Comparison of ENCODE assay signal across 17 cellular contexts in the genomic region with DNA sequence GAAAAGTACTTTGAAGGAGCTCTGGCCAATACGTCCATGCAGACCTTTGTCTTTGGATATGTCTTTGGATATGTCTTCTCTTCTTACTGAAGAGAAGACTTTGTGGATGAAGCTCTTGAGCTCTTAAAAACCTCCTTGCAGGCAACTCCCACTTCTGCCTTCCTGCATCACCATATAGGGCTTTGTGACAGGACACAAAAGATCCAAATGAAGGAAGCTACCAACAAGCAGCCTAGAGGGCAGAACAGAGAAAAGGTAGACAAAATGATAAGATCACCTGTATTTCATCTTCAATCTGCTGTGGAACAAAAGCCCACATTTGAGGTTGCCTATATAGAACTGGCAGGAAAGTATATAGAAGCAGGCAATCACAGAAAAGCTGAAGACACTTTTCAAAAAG. TPM values are rescaled to one million over a fixed set of nuclear protein-coding genes. Genes with fewer than 3 reads are reported as not detected.
A peak's percentile ranks its signal among the peaks of the same experiment; 100 is the strongest.
DNase-seq lines count a peak whose midpoint lies in the region; ATAC-seq and TF ChIP-seq lines count a peak whose summit lies in the region.
"Had no signal": no experiment of that assay in that cellular context is flagged by ENCODE, and none has a peak within 500 bp of the region (broad histone marks: within the 10 kb centered on the region; RNA-seq: fewer than 3 reads in every experiment).

No MANE protein-coding gene starts in this region.

- TF ChIP-seq CTCF in CD4-positive, alpha-beta T cell (IDR thresholded peaks at IDR 0.05), result no peak
- no peak for TF ChIP-seq CTCF in MM.1S (IDR thresholded peaks at IDR 0.05; ENCODE audit: low read length)

- peak; percentile 50 for DNase-seq in activated CD4-positive, alpha-beta T cell treated with anti-CD3 and anti-CD28 coated beads, Interleukin-2, amount 10 ng/mL, durations not matched to agents 24 days and 14 days
- no peak for DNase-seq in activated CD4-positive, alpha-beta T cell treated with anti-CD3 and anti-CD28 coated beads, Interleukin-2, amount 10 ng/mL, durations not matched to agents 7 days and 5 days
- no peak for DNase-seq in CD4-positive, alpha-beta T cell
- DNase-seq in MM.1S (no peak), A172 (ENCODE audit: low spot score) (no peak)
- DNase-seq: ACHN; BE2C; C1 segment of cervical spinal cord; Caco-2; Calu3; CD8-positive, alpha-beta T cell; DMS79 treated with DMSO at 0.1 percent for 48 hours; GF-D8 had no signal

- H3K4me2 ChIP-seq in MM.1S (ENCODE audit: low read depth, low read length), result no peak overlapping the region
- H3K4me2 ChIP-seq: BLaER1 had no signal

- no peaks in the 10 kb centered on the region for H3K9me3 ChIP-seq in CD4-positive, alpha-beta T cell (ENCODE audit: control insufficient read depth, low read length)
- H3K9me3 ChIP-seq in MM.1S (replicated peaks; ENCODE audit: insufficient read depth, low read length), result no peaks in the 10 kb centered on the region
- H3K9me3 ChIP-seq: BE2C, BLaER1, Caco-2 had no signal

- no peak overlapping the region for H2AFZ ChIP-seq in MM.1S (ENCODE audit: low read length)

- no peak overlapping the region for H3K9ac ChIP-seq in MM.1S (ENCODE audit: low read length)
- H3K9ac ChIP-seq: BLaER1 had no signal

- H3K9me3 Mint-ChIP-seq in activated CD4-positive, alpha-beta T cell treated with anti-CD3 and anti-CD28 coated beads, Interleukin-2, amount 10 ng/mL, durations not matched to agents 24 days and 14 days, result no peaks in the 10 kb centered on the region
- no peaks in the 10 kb centered on the region for H3K9me3 Mint-ChIP-seq in activated CD4-positive, alpha-beta T cell treated with anti-CD3 and anti-CD28 coated beads, Interleukin-2, amount 10 ng/mL, durations not matched to agents 7 days and 5 days
- no peaks in the 10 kb centered on the region for H3K9me3 Mint-ChIP-seq in CD4-positive, alpha-beta T cell
- H3K9me3 Mint-ChIP-seq: CD4-positive, CD25-positive, alpha-beta regulatory T cell; CD8-positive, alpha-beta T cell had no signal

- H3K27ac ChIP-seq in CD4-positive, alpha-beta T cell (ENCODE audit: low read depth, low read length), result no peak overlapping the region
- H3K27ac ChIP-seq in MM.1S (ENCODE audit: low read length), result peak overlapping the region; percentile 18; the same call in 1 of the 2 replicates
- H3K27ac ChIP-seq: 22Rv1, BLaER1 had no signal

- H3K4me1 Mint-ChIP-seq in activated CD4-positive, alpha-beta T cell treated with anti-CD3 and anti-CD28 coated beads, Interleukin-2, amount 10 ng/mL, durations not matched to agents 24 days and 14 days, result peaks cover 10% of the 10 kb centered on the region
- peaks cover 14% of the 10 kb centered on the region for H3K4me1 Mint-ChIP-seq in activated CD4-positive, alpha-beta T cell treated with anti-CD3 and anti-CD28 coated beads, Interleukin-2, amount 10 ng/mL, durations not matched to agents 7 days and 5 days
- peaks cover 5% of the 10 kb centered on the region for H3K4me1 Mint-ChIP-seq in CD4-positive, alpha-beta T cell (ENCODE audit: low read depth)
- H3K4me1 Mint-ChIP-seq: CD14-positive monocyte had no signal

- H3K36me3 Mint-ChIP-seq in activated CD4-positive, alpha-beta T cell treated with anti-CD3 and anti-CD28 coated beads, Interleukin-2, amount 10 ng/mL, durations not matched to agents 24 days and 14 days (ENCODE audit: low read depth), result peaks cover 9% of the 10 kb centered on the region
- H3K36me3 Mint-ChIP-seq in activated CD4-positive, alpha-beta T cell treated with anti-CD3 and anti-CD28 coated beads, Interleukin-2, amount 10 ng/mL, durations not matched to agents 7 days and 5 days (ENCODE audit: low read depth), result peaks cover 23% of the 10 kb centered on the region
- no peaks in the 10 kb centered on the region for H3K36me3 Mint-ChIP-seq in CD4-positive, alpha-beta T cell (ENCODE audit: low read depth)
- H3K36me3 Mint-ChIP-seq: CD4-positive, CD25-positive, alpha-beta regulatory T cell; CD8-positive, alpha-beta T cell had no signal

- POLR2A ChIA-PET in activated CD4-positive, alpha-beta T cell treated with anti-CD3 and anti-CD28 coated beads, Interleukin-2, amount 10 ng/mL, durations not matched to agents 7 days and 5 days (lab: Charles Lee), result interaction anchor here (0.6 kb wide), 1 partner anchor 85 kb away, joined by 3 read pairs; no protein-coding TSS in a partner anchor
- POLR2A ChIA-PET in CD4-positive, alpha-beta T cell (lab: Charles Lee), result interaction anchor here (0.7 to 1.4 kb wide), 4 partner anchors 12 to 70 kb away, joined by 3 to 4 read pairs (median 3); partner anchors contain the start of genes BRCA2 and ZAR1L

- H3F3A ChIP-seq in MM.1S (ENCODE audit: insufficient read depth, low read length), result peaks cover 13% of the 10 kb centered on the region

- H3K27ac Mint-ChIP-seq in activated CD4-positive, alpha-beta T cell treated with anti-CD3 and anti-CD28 coated beads, Interleukin-2, amount 10 ng/mL, durations not matched to agents 24 days and 14 days, result no peak overlapping the region
- H3K27ac Mint-ChIP-seq in activated CD4-positive, alpha-beta T cell treated with anti-CD3 and anti-CD28 coated beads, Interleukin-2, amount 10 ng/mL, durations not matched to agents 7 days and 5 days, result no peak overlapping the region
- H3K27ac Mint-ChIP-seq in CD4-positive, alpha-beta T cell, result no peak overlapping the region
- H3K27ac Mint-ChIP-seq: CD14-positive monocyte; CD4-positive, CD25-positive, alpha-beta regulatory T cell; CD8-positive, alpha-beta T cell had no signal

- H3K27me3 Mint-ChIP-seq in activated CD4-positive, alpha-beta T cell treated with anti-CD3 and anti-CD28 coated beads, Interleukin-2, amount 10 ng/mL, durations not matched to agents 24 days and 14 days, result no peaks in the 10 kb centered on the region
- H3K27me3 Mint-ChIP-seq in activated CD4-positive, alpha-beta T cell treated with anti-CD3 and anti-CD28 coated beads, Interleukin-2, amount 10 ng/mL, durations not matched to agents 7 days and 5 days, result no peaks in the 10 kb centered on the region
- H3K27me3 Mint-ChIP-seq in CD4-positive, alpha-beta T cell, result no peaks in the 10 kb centered on the region
- H3K27me3 Mint-ChIP-seq: CD4-positive, CD25-positive, alpha-beta regulatory T cell had no signal

- intact Hi-C loops in activated CD4-positive, alpha-beta T cell treated with anti-CD3 and anti-CD28 coated beads, Interleukin-2, amount 10 ng/mL, durations not matched to agents 24 days and 14 days (cut with micrococcal nuclease), result no loop called here
- intact Hi-C loops in CD4-positive, alpha-beta T cell (cut with DNase I, micrococcal nuclease), result loop anchor here in 1 of 2 experiments (10.0 kb wide), 1 partner anchor 249 kb away; no protein-coding TSS in a partner anchor

- peaks cover 28% of the 10 kb centered on the region for H3K4me1 ChIP-seq in MM.1S (ENCODE audit: low read length)
- H3K4me1 ChIP-seq: BE2C, Caco-2 had no signal

- H3K9me2 ChIP-seq in MM.1S (replicated peaks; ENCODE audit: insufficient read depth, low read length), result no peaks in the 10 kb centered on the region

- H3K79me2 ChIP-seq in MM.1S (ENCODE audit: low read length), result no peaks in the 10 kb centered on the region

- no peak overlapping the region for H3K4me3 ChIP-seq in MM.1S (ENCODE audit: low read length)
- H3K4me3 ChIP-seq: BLaER1 had no signal

- no peak overlapping the region for H3K4me3 Mint-ChIP-seq in activated CD4-positive, alpha-beta T cell treated with anti-CD3 and anti-CD28 coated beads, Interleukin-2, amount 10 ng/mL, durations not matched to agents 24 days and 14 days
- H3K4me3 Mint-ChIP-seq in activated CD4-positive, alpha-beta T cell treated with anti-CD3 and anti-CD28 coated beads, Interleukin-2, amount 10 ng/mL, durations not matched to agents 7 days and 5 days, result no peak overlapping the region
- H3K4me3 Mint-ChIP-seq in CD4-positive, alpha-beta T cell, result no peak overlapping the region
- H3K4me3 Mint-ChIP-seq: CD14-positive monocyte; CD4-positive, CD25-positive, alpha-beta regulatory T cell; CD8-positive, alpha-beta T cell had no signal

- ATAC-seq in CD4-positive, alpha-beta T cell (ENCODE audit: poor library complexity), result peak; percentile 58
- ATAC-seq: CD8-positive, alpha-beta T cell had no signal

- no peaks in the 10 kb centered on the region for H4K20me1 ChIP-seq in MM.1S (ENCODE audit: insufficient read depth, low read length)
- H4K20me1 ChIP-seq: BLaER1 had no signal

- CTCF ChIA-PET in activated CD4-positive, alpha-beta T cell treated with anti-CD3 and anti-CD28 coated beads, Interleukin-2, amount 10 ng/mL, durations not matched to agents 7 days and 5 days (lab: Charles Lee), result interaction anchor here (0.9 to 1.4 kb wide), 6 partner anchors 9 to 200 kb away, joined by 3 to 5 read pairs (median 3); partner anchors contain the start of gene PDS5B
- CTCF ChIA-PET in CD4-positive, alpha-beta T cell (lab: Charles Lee), result interaction anchor here (1.2 kb wide), 1 partner anchor 9 kb away, joined by 3 read pairs; no protein-coding TSS in a partner anchor

- H3K36me3 ChIP-seq in MM.1S (replicated peaks; ENCODE audit: insufficient read depth, low read length), result no peaks in the 10 kb centered on the region

- no peaks in the 10 kb centered on the region for H3K27me3 ChIP-seq in CD4-positive, alpha-beta T cell (ENCODE audit: control insufficient read depth, insufficient read depth, low read length)
- H3K27me3 ChIP-seq in MM.1S (replicated peaks; ENCODE audit: insufficient read depth, low read length), result no peaks in the 10 kb centered on the region
- H3K27me3 ChIP-seq: BE2C, BLaER1 had no signal

RNA-seq across cellular contexts. Expression of gene N4BP2L1, which starts 42.6 kb away (rescaled TPM):
- 16.6 and 17.9 TPM in 2 replicates for total RNA-seq in activated CD4-positive, alpha-beta T cell treated with anti-CD3 and anti-CD28 coated beads, Interleukin-2, amount 10 ng/mL, durations not matched to agents 24 days and 14 days
- 10 to 100 TPM; 30.4 to 32.0 TPM for total RNA-seq in activated CD4-positive, alpha-beta T cell treated with anti-CD3 and anti-CD28 coated beads, Interleukin-2, amount 10 ng/mL, durations not matched to agents 7 days and 5 days
- total RNA-seq in CD4-positive, alpha-beta T cell, result 10 to 100 TPM; 47.5 to 50.5 TPM
- total RNA-seq in A172 (2014; rRNA removed; shearing (Covaris generic)), result 1.5 and 2.2 TPM in 2 replicates
